In the genomic region with DNA sequence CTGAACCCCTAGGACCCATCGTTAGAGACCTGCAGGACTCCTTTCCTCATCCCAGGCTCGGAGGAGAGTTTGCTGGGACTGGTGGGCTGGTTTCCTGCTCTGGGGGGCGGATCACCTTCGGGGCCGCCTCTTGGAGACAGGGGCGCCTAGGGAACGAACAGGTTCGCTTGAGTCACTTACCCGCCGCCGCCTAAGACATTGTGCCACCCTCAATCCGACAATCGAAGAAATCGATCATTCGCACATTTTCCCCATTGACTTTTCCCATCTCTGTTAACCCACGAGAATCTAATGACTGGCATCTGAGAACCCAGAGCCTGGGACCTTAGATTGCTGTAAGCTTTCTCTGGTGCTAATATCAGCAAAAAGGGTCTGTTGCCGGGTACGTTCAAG, we compare ENCODE assay signal across 8 cellular contexts. TPM values are rescaled to one million over a fixed set of nuclear protein-coding genes. Genes with fewer than 3 reads are reported as not detected.
A peak's percentile ranks its signal among the peaks of the same experiment; 100 is the strongest.
DNase-seq lines count a peak whose midpoint lies in the region; ATAC-seq, FAIRE-seq and TF ChIP-seq lines count a peak whose summit lies in the region.

No MANE protein-coding gene starts in this region.

- H4K20me1 ChIP-seq in PC-9 (ENCODE audit: insufficient read depth), result peaks cover 62% of the 10 kb centered on the region

- peak overlapping the region; percentile 85 for H2AFZ ChIP-seq in PC-9

- ATAC-seq in A549 (peak in 1 of 2 experiments; percentile 55; a peak in 2 of 6 replicates), GM19372 (IDR thresholded peaks at IDR 0.05; ENCODE audit: low read depth, unreplicated experiment) (peak; percentile 9), HG02678 (IDR thresholded peaks at IDR 0.05; ENCODE audit: unreplicated experiment) (no peak)

- TF ChIP-seq CTCF in A549 (IDR thresholded peaks at IDR 0.05) (no peak), PC-9 (conservative IDR thresholded peaks at IDR 0.05) (no peak)

- H3K4me3 ChIP-seq in A549, result peak overlapping the region; percentile 92
- peak overlapping the region; percentile 96 for H3K4me3 ChIP-seq in PC-9

- H3K4me2 ChIP-seq in A549 (peak overlapping the region; percentile 87), PC-9 (peak overlapping the region; percentile 97)

- peaks cover 6% of the 10 kb centered on the region; the same call in 1 of the 2 replicates for H3F3A ChIP-seq in PC-9 (ENCODE audit: insufficient read depth, low read depth)

- BruUV-seq in PC-9 (replicated peaks; lab: Mats Ljungman, UMichigan), result TSS peak; percentile 67

- POLR2A ChIA-PET in A549 (lab: Yijun Ruan, JAX), result interaction anchor here (0.9 to 1.8 kb wide), 5 partner anchors 16 to 207 kb away, joined by 3 to 10 read pairs (median 9); a partner anchor contains a TSS
- POLR2A ChIA-PET in PC-9 (lab: Charles Lee; ENCODE audit: unreplicated experiment), result interaction anchor here (0.6 kb wide), 1 partner anchor 460 kb away, joined by 3 read pairs; no protein-coding TSS in a partner anchor

- TF ChIP-seq EP300 in A549 (IDR thresholded peaks at IDR 0.05), result no peak

- no peak for TF ChIP-seq POLR2A in A549 (IDR thresholded peaks at IDR 0.05; ENCODE audit: low read length)

- TF ChIP-seq RAD21 in A549 (conservative IDR thresholded peaks at IDR 0.05 in 1 of 2, IDR thresholded peaks at IDR 0.05 in 1 of 2), result no peak

- WGBS in A549 (ENCODE audit: missing lambda C conversion rate), result 2% methylated on average over 16 of the region's 18 CpGs

- H3K79me2 ChIP-seq in PC-9 (ENCODE audit: low read depth), result peaks cover 95% of the 10 kb centered on the region

- H3K4me1 ChIP-seq in A549 (peaks cover 38% of the 10 kb centered on the region), PC-9 (replicated peaks; ENCODE audit: insufficient read depth) (peaks cover 46% of the 10 kb centered on the region)

- CTCF ChIA-PET in A549 (lab: Yijun Ruan, JAX) (interaction anchor here (0.9 to 1.7 kb wide), 3 partner anchors 37 to 156 kb away, joined by 3 to 4 read pairs (median 4); no protein-coding TSS in a partner anchor), PC-9 (lab: Charles Lee) (no interaction called here)

- H3K27ac ChIP-seq in A549 (peak overlapping the region; percentile 96 to 97), PC-9 (peak overlapping the region; percentile 81), epithelial cell of prostate (peak overlapping the region; percentile 85)

- H3K9me3 ChIP-seq in A549 (no peaks in the 10 kb centered on the region), PC-9 (ENCODE audit: insufficient read depth, low read depth) (no peaks in the 10 kb centered on the region)

- FAIRE-seq in A549 (lab: Jason Lieb, UNC), result no peak

- intact Hi-C loops in PC-9 (cut with micrococcal nuclease; ENCODE audit: unreplicated experiment), result no loop called here

- no peaks in the 10 kb centered on the region for H3K27me3 ChIP-seq in PC-9 (ENCODE audit: insufficient read depth, low read depth)

- DNase-seq in A549 (ENCODE audit: low read depth in 1 of 2, low spot score in 1 of 2) (no peak), PC-9 (no peak), epithelial cell of prostate (ENCODE audit: low read depth, low spot score) (no peak), pons (ENCODE audit: low spot score) (peak; percentile 5), medulla oblongata (ENCODE audit: extremely low spot score) (no peak), NCI-H146 (lab: John Stamatoyannopoulos, UW) (no peak)

- H3K9me2 ChIP-seq in PC-9 (ENCODE audit: insufficient read depth), result no peaks in the 10 kb centered on the region

- peaks cover 32% of the 10 kb centered on the region for H3K36me3 ChIP-seq in PC-9 (ENCODE audit: low read depth)

TF ChIP-seq in A549, 52 proteins besides CTCF, POLR2A, EP300 and RAD21:
- TF ChIP-seq SREBF2 (IDR thresholded peaks at IDR 0.05), result no peak
- TF ChIP-seq ZFP36 (IDR thresholded peaks at IDR 0.05; ENCODE audit: borderline replicate concordance, partially characterized antibody), result no peak
- TF ChIP-seq HOXB5 (CRISPR knock-in tag; IDR thresholded peaks at IDR 0.05), result no peak
- TF ChIP-seq PHF8 (IDR thresholded peaks at IDR 0.05; ENCODE audit: borderline replicate concordance, low read depth), result peak; percentile 91
- no peak for TF ChIP-seq CBX8 (IDR thresholded peaks at IDR 0.05)
- TF ChIP-seq FOSL2 (IDR thresholded peaks at IDR 0.05), result no peak
- TF ChIP-seq FOSL2 (CRISPR knock-in tag; IDR thresholded peaks at IDR 0.05), result no peak
- TF ChIP-seq RARB (CRISPR knock-in tag; IDR thresholded peaks at IDR 0.05), result 0 out of 2 replicates have a peak, but pooled peaks have one; percentile 42
- TF ChIP-seq KDM5A (IDR thresholded peaks at IDR 0.05), result peak; percentile 42; the same call in 1 of the 2 replicates
- TF ChIP-seq NR3C1 (IDR thresholded peaks at IDR 0.05), result no peak

RNA-seq across cellular contexts. Expression of a gene that starts 0.3 kb away (rescaled TPM):
- polyA plus RNA-seq in A549 (2011; rRNA removed) (116 and 125 TPM in 2 replicates), A549 (2017; fragmentation: RNase III; extraction: RNeasy Plus Mini Kit Qiagen cat#74134 plus additional on column Dnase treatment) (40.6 to 42.1 TPM (median 41.7 TPM) in 3 replicates)
- polyA plus RNA-seq in A549 (2012; cell fraction: cytosol; rRNA removed), result 29.1 and 37.7 TPM in 2 replicates
- 20.6 and 28.0 TPM in 2 replicates for polyA plus RNA-seq in A549 (2012; cell fraction: nucleus; rRNA removed)
- polyA minus RNA-seq in A549 (2011; rRNA and poly(A)+ RNA removed), result 247 and 265 TPM in 2 replicates
- 78.7 and 95.1 TPM in 2 replicates for total RNA-seq in PC-9 (2021)

RNA-seq across cellular contexts. Expression of a gene that starts 0.7 kb away (rescaled TPM):
- polyA plus RNA-seq in A549 (2011; rRNA removed) (302 and 377 TPM in 2 replicates), A549 (2017; fragmentation: RNase III; extraction: RNeasy Plus Mini Kit Qiagen cat#74134 plus additional on column Dnase treatment) (538 to 588 TPM (median 562 TPM) in 3 replicates)
- polyA plus RNA-seq in A549 (2012; cell fraction: cytosol; rRNA removed), result 211 and 220 TPM in 2 replicates
- polyA plus RNA-seq in A549 (2012; cell fraction: nucleus; rRNA removed), result 49.9 and 82.8 TPM in 2 replicates
- 141 and 143 TPM in 2 replicates for polyA minus RNA-seq in A549 (2011; rRNA and poly(A)+ RNA removed)
- 197 and 347 TPM in 2 replicates for total RNA-seq in PC-9 (2021)
